12 cellular contexts compared by ENCODE assay signal in genomic region chr3:18900994-18901393, GRCh38.
DNase-seq lines count a peak whose midpoint lies in the region; ATAC-seq and TF ChIP-seq lines count a peak whose summit lies in the region.
"Had no signal": no experiment of that assay in that cellular context is flagged by ENCODE, and none has a peak within 500 bp of the region (broad histone marks: within the 10 kb centered on the region; RNA-seq: fewer than 3 reads in every experiment).

No MANE protein-coding gene starts in this region.

- H3K4me1 ChIP-seq in KMS-11 (ENCODE audit: low read depth, poor library complexity, severe bottlenecking) = peaks cover 17% of the 10 kb centered on the region

- ATAC-seq in GM19043 (IDR thresholded peaks at IDR 0.05; ENCODE audit: low read depth, unreplicated experiment) (peak; percentile 94), HG02852 (IDR thresholded peaks at IDR 0.05; ENCODE audit: unreplicated experiment) (peak; percentile 93)

- H3K9ac ChIP-seq in KMS-11 = no peak overlapping the region

- TF ChIP-seq CTCF in KMS-11 (conservative IDR thresholded peaks at IDR 0.05; ENCODE audit: low read depth, low read length) (no peak), coronary artery (IDR thresholded peaks at IDR 0.05) (no peak)

- H3K79me2 ChIP-seq in KMS-11 (ENCODE audit: insufficient read depth, low read depth) = no peaks in the 10 kb centered on the region

- H3K4me3 ChIP-seq in KMS-11 (IDR thresholded peaks at IDR 0.05; ENCODE audit: insufficient read depth, low read depth, low read length) (no peak overlapping the region), coronary artery (no peak overlapping the region)

- DNase-seq in retina = peak; percentile 6
- no peak for DNase-seq in NCI-H2171 treated with DMSO at 0.1 percent for 48 hours (lab: John Stamatoyannopoulos, UW)
- no peak for DNase-seq in epidermal melanocyte (ENCODE audit: insufficient read length, low spot score)
- no peak for DNase-seq in coronary artery (ENCODE audit: low spot score)
- no peak for DNase-seq in activated naive CD4-positive, alpha-beta T cell treated with anti-CD3 and anti-CD28 coated beads, Interleukin-2, amount 50 U/mL, for 16 hours
- DNase-seq: DND-41, H7, hippocampal formation, T1000 had no signal

- H3K36me3 ChIP-seq in KMS-11 (ENCODE audit: insufficient read depth) = no peaks in the 10 kb centered on the region

- H2AFZ ChIP-seq in KMS-11 (ENCODE audit: low read depth) = peak overlapping the region; percentile 34

- no peaks in the 10 kb centered on the region for H4K20me1 ChIP-seq in KMS-11 (ENCODE audit: insufficient read depth)

- no peaks in the 10 kb centered on the region for H3K27me3 ChIP-seq in KMS-11 (ENCODE audit: insufficient read depth, low read depth)

- H3K27ac ChIP-seq in KMS-11 = no peak overlapping the region
- no peak overlapping the region for H3K27ac ChIP-seq in coronary artery

- H3K4me2 ChIP-seq in KMS-11 = 0 out of 2 replicates have a peak overlapping the region, but pooled peaks have one; percentile 2
